25 cellular contexts compared by ENCODE assay signal in genomic region chr11:126424471-126425039, GRCh38.
"Had no signal": no experiment of that assay in that cellular context is flagged by ENCODE, and none has a peak within 500 bp of the region (broad histone marks: within the 10 kb centered on the region; RNA-seq: fewer than 3 reads in every experiment).

No MANE protein-coding gene starts in this region.

- H3K9me3 ChIP-seq: esophagus squamous epithelium, gastrocnemius medialis, heart left ventricle, stomach, suprapubic skin, transverse colon had no signal

- H3K27me3 ChIP-seq: gastrocnemius medialis, heart left ventricle, neural progenitor cell, stomach, suprapubic skin, transverse colon had no signal

- ATAC-seq: activated CD4-positive, alpha-beta T cell treated with anti-CD3 and anti-CD28 coated beads for 36 hours; activated CD8-positive, alpha-beta memory T cell treated with anti-CD3 and anti-CD28 coated beads, Interleukin-2, amount 10 ng/mL, durations not matched to agents 7 days and 5 days; activated naive CD4-positive, alpha-beta T cell treated with anti-CD3 and anti-CD28 coated beads, Interleukin-2, amount 50 U/mL, for 72 hours; gastrocnemius medialis; left colon; naive thymus-derived CD4-positive, alpha-beta T cell; T-helper 17 cell had no signal

- H3K36me3 Mint-ChIP-seq: activated CD4-positive, alpha-beta memory T cell treated with anti-CD3 and anti-CD28 coated beads for 36 hours; activated CD8-positive, alpha-beta memory T cell treated with anti-CD3 and anti-CD28 coated beads, Interleukin-2, amount 10 ng/mL, durations not matched to agents 7 days and 5 days; activated naive CD4-positive, alpha-beta T cell treated with anti-CD3 and anti-CD28 coated beads, Interleukin-2, amount 50 U/mL, for 72 hours; naive thymus-derived CD4-positive, alpha-beta T cell; neural progenitor cell had no signal

- H3K4me3 ChIP-seq: esophagus squamous epithelium, gastrocnemius medialis, heart left ventricle, lung, neural progenitor cell, SK-N-MC, stomach, suprapubic skin, transverse colon had no signal

- H3K36me3 ChIP-seq: esophagus squamous epithelium, gastrocnemius medialis, heart left ventricle, neural progenitor cell, stomach, suprapubic skin, transverse colon had no signal

- H3K27ac ChIP-seq: esophagus squamous epithelium, gastrocnemius medialis, heart left ventricle, neural progenitor cell, SK-N-MC, stomach, suprapubic skin had no signal

- H3K9ac ChIP-seq: neural progenitor cell had no signal

- H3K27ac Mint-ChIP-seq: activated B cell treated with CpG ODN at 0.5 μM for 24 hours; activated CD4-positive, alpha-beta memory T cell treated with anti-CD3 and anti-CD28 coated beads for 36 hours; activated CD4-positive, alpha-beta T cell treated with anti-CD3 and anti-CD28 coated beads for 36 hours; activated CD8-positive, alpha-beta memory T cell treated with anti-CD3 and anti-CD28 coated beads, Interleukin-2, amount 10 ng/mL, durations not matched to agents 7 days and 5 days; naive thymus-derived CD4-positive, alpha-beta T cell; neural progenitor cell; progenitor cell of endocrine pancreas; T-helper 17 cell had no signal

- H3K27me3 Mint-ChIP-seq: activated CD4-positive, alpha-beta memory T cell treated with anti-CD3 and anti-CD28 coated beads for 36 hours; activated CD4-positive, alpha-beta T cell treated with anti-CD3 and anti-CD28 coated beads for 36 hours; activated CD8-positive, alpha-beta memory T cell treated with anti-CD3 and anti-CD28 coated beads, Interleukin-2, amount 10 ng/mL, durations not matched to agents 7 days and 5 days had no signal

- H3K4me3 Mint-ChIP-seq: activated B cell treated with CpG ODN at 0.5 μM for 24 hours; activated CD4-positive, alpha-beta memory T cell treated with anti-CD3 and anti-CD28 coated beads for 36 hours; activated CD4-positive, alpha-beta T cell treated with anti-CD3 and anti-CD28 coated beads for 36 hours; activated CD8-positive, alpha-beta memory T cell treated with anti-CD3 and anti-CD28 coated beads, Interleukin-2, amount 10 ng/mL, durations not matched to agents 7 days and 5 days; naive thymus-derived CD4-positive, alpha-beta T cell; neural progenitor cell had no signal

- DNase-seq: activated B cell treated with CpG ODN at 0.5 μM for 24 hours; activated CD4-positive, alpha-beta memory T cell treated with anti-CD3 and anti-CD28 coated beads for 36 hours; activated CD4-positive, alpha-beta T cell treated with anti-CD3 and anti-CD28 coated beads for 36 hours; activated CD8-positive, alpha-beta memory T cell treated with anti-CD3 and anti-CD28 coated beads, Interleukin-2, amount 10 ng/mL, durations not matched to agents 7 days and 5 days; activated gamma-delta T cell treated with Interleukin-2 at 50 U/mL for 16 hours; activated T-cell treated with anti-CD3 and anti-CD28 coated beads for 4 hours; central memory CD4-positive, alpha-beta T cell; esophagus squamous epithelium; gastrocnemius medialis; heart left ventricle; islet precursor cell; left colon; naive thymus-derived CD4-positive, alpha-beta T cell; retina; stimulated activated CD4-positive, alpha-beta T cell treated with anti-CD3 and anti-CD28 coated beads, Interleukin-4, amount 100 ng/mL, for 24 hours; stomach; SW 1271; T-helper 17 cell; transverse colon had no signal

- H3K4me2 ChIP-seq: neural progenitor cell had no signal

- H3K9me3 Mint-ChIP-seq: activated CD4-positive, alpha-beta memory T cell treated with anti-CD3 and anti-CD28 coated beads for 36 hours; activated naive CD4-positive, alpha-beta T cell treated with anti-CD3 and anti-CD28 coated beads, Interleukin-2, amount 50 U/mL, for 72 hours; naive thymus-derived CD4-positive, alpha-beta T cell; neural progenitor cell had no signal
